ENCODE assay signal across 10 cellular contexts in the genomic region with DNA sequence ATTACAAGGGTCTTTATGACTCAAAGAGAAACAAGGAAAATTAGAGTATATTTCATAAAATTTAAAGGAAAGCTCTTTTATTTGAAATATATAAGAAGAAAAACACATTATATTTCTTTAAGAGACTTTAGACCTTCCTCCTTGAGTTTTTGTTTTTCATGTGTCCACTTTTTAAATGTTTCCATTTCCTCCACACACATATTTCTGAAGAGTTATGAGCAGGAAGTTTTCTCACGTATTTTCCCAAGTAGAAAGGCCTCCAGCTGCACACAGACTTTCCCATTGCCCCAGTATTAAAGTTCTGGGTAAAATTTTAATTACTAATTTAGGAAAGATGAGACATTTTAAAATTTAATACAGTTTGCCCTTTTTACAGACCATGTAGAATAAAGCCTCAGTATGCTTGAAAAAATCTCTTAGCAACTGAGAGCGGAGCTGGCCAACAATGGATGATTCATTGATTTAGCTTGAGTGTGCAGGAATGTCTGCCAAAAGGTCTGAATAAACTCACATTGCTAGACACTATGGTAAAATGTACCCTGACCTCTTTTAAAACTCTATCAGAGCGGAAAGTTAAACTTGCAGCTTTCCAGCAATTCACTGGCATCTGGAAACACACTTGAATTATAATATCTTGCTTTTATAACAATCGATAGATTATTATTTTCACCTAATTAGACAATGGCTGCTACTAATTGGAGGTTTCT. TPM values are rescaled to one million over a fixed set of nuclear protein-coding genes. Genes with fewer than 3 reads are reported as not detected.
A peak's percentile ranks its signal among the peaks of the same experiment; 100 is the strongest.
DNase-seq lines count a peak whose midpoint lies in the region; ATAC-seq and TF ChIP-seq lines count a peak whose summit lies in the region.
"Had no signal": no experiment of that assay in that cellular context is flagged by ENCODE, and none has a peak within 500 bp of the region (broad histone marks: within the 10 kb centered on the region; RNA-seq: fewer than 3 reads in every experiment).

No MANE protein-coding gene starts in this region.

- H3K4me3 Mint-ChIP-seq in T-cell = no peak overlapping the region

- no peaks in the 10 kb centered on the region for H3K27me3 Mint-ChIP-seq in T-cell

- H3K36me3 Mint-ChIP-seq in T-cell = no peaks in the 10 kb centered on the region

- 0 out of 2 replicates have a peak overlapping the region, but pooled peaks have one; percentile 4 for H3K4me3 ChIP-seq in BJ (ENCODE audit: low read depth, low read length)
- no peak overlapping the region for H3K4me3 ChIP-seq in gastroesophageal sphincter
- no peak overlapping the region for H3K4me3 ChIP-seq in ovary

- POLR2A ChIA-PET in BJ (lab: Charles Lee) = interaction anchor here (0.6 kb wide), 1 partner anchor 9 kb away, joined by 3 read pairs; no protein-coding TSS in a partner anchor
- POLR2A ChIA-PET in T-cell (lab: Charles Lee) = no interaction called here

- no peak for TF ChIP-seq POLR2A in gastroesophageal sphincter (IDR thresholded peaks at IDR 0.05)
- no peak for TF ChIP-seq POLR2A in ovary (IDR thresholded peaks at IDR 0.05)

- no peaks in the 10 kb centered on the region for H3K9me3 Mint-ChIP-seq in T-cell

- DNase-seq in BJ (ENCODE audit: low read depth) (peak; percentile 83), T1000 (lab: John Stamatoyannopoulos, UW) (peak; percentile 1), ovary (peak in 4 of 5 donors; percentile 26 to 63 (median 42)), T-cell (no peak), DMS153 (lab: John Stamatoyannopoulos, UW) (no peak), NCI-H1436 (lab: John Stamatoyannopoulos, UW) (no peak)
- DNase-seq: stimulated activated naive CD4-positive, alpha-beta T cell treated with Interleukin-2 at 50 U/mL for 16 hours; T-helper 2 cell had no signal

- no peak overlapping the region for H3K27ac Mint-ChIP-seq in T-cell

- H3K4me1 ChIP-seq in gastroesophageal sphincter (peaks cover 3 to 26% (median 5%) of the 10 kb centered on the region in 3 donors), ovary (ENCODE audit: insufficient read depth) (peaks cover 3% of the 10 kb centered on the region)

- 0 to 19% methylated on average over 4 of the region's 4 CpGs for WGBS in gastroesophageal sphincter (ENCODE audit: low coverage in 1 of 2), 2 donors
- WGBS in ovary, 3 donors = 3 to 6% (median 3%) methylated on average over 4 of the region's 4 CpGs

- H3K27ac ChIP-seq in gastroesophageal sphincter = peak overlapping the region; percentile 24 to 58 (median 44)
- H3K27ac ChIP-seq in ovary = no peak overlapping the region

- intact Hi-C loops in ovary (cut with DNase I) = no loop called here

- H3K36me3 ChIP-seq in BJ (ENCODE audit: control insufficient read depth, insufficient read depth, low read length) = no peaks in the 10 kb centered on the region
- H3K36me3 ChIP-seq in gastroesophageal sphincter = no peaks in the 10 kb centered on the region
- H3K36me3 ChIP-seq in ovary = no peaks in the 10 kb centered on the region

- no peaks in the 10 kb centered on the region for H3K27me3 ChIP-seq in BJ (ENCODE audit: control insufficient read depth, insufficient read depth, low read length)
- H3K27me3 ChIP-seq in gastroesophageal sphincter = no peaks in the 10 kb centered on the region
- no peaks in the 10 kb centered on the region for H3K27me3 ChIP-seq in ovary

- CTCF ChIA-PET in BJ (lab: Yijun Ruan, JAX) = interaction anchor here (1.4 kb wide), 1 partner anchor 9 kb away, joined by 3 read pairs; no protein-coding TSS in a partner anchor
- CTCF ChIA-PET in T-cell (lab: Charles Lee) = interaction anchor here in 1 of 2 donors (0.6 kb wide), 1 partner anchor 1640 kb away, joined by 3 read pairs; no protein-coding TSS in a partner anchor

- TF ChIP-seq EP300 in gastroesophageal sphincter (IDR thresholded peaks at IDR 0.05) (no peak), ovary (IDR thresholded peaks at IDR 0.05) (no peak)

- no peak for TF ChIP-seq CTCF in BJ (IDR thresholded peaks at IDR 0.05; ENCODE audit: insufficient read depth, low read depth, low read length)
- TF ChIP-seq CTCF in gastroesophageal sphincter (IDR thresholded peaks at IDR 0.05) = no peak
- no peak for TF ChIP-seq CTCF in ovary (IDR thresholded peaks at IDR 0.05)

- ATAC-seq in gastroesophageal sphincter = peak; percentile 78
- no peak for ATAC-seq in T-cell (replicated peaks in 1 of 4)
- ATAC-seq in HG03095 (IDR thresholded peaks at IDR 0.05; ENCODE audit: unreplicated experiment) = no peak

- H3K4me1 Mint-ChIP-seq in T-cell = no peaks in the 10 kb centered on the region

- H3K9me3 ChIP-seq in gastroesophageal sphincter (no peaks in the 10 kb centered on the region), ovary (no peaks in the 10 kb centered on the region)

RNA-seq across cellular contexts. Expression of a gene that starts 57.9 kb away (rescaled TPM):
- polyA plus RNA-seq in BJ (2011; rRNA removed) = 244 and 286 TPM in 2 replicates
- 140 and 151 TPM in 2 replicates for polyA minus RNA-seq in BJ (2011; rRNA and poly(A)+ RNA removed)
- total RNA-seq in gastroesophageal sphincter = 10 to 100 TPM in 3 of 4 donors, 1 to 10 TPM in 1; 8.4 to 72.8 (median 27.3) TPM
- total RNA-seq in ovary = 10 to 100 TPM in 4 of 7 donors, 1 to 10 TPM in 3; 3.3 to 32.3 (median 11.7) TPM
- 10 to 100 TPM in 1 of 2 donors, 1 to 10 TPM in 1; 4.5 to 27.6 TPM for polyA plus RNA-seq in ovary
- under 1 TPM in 3 of 5 donors, not detected in 2; 0.16 to 0.47 (median 0.32) TPM for total RNA-seq in T-cell

Comparison
In these comparisons a context has a peak if more than half of its experiments do, and no peak if none do; other contexts are left out.
1. DNase-seq: peak in BJ (single experiment), T1000 (single experiment) and ovary (4 of 5); none in T-cell (0 of 34), DMS153 (single experiment) and NCI-H1436 (single experiment).
2. H3K27ac ChIP-seq: peak in gastroesophageal sphincter (4 of 4); none in ovary (0 of 2).